Comparison of ENCODE assay signal across 1 cellular context in genomic region chr7:52017802-52018679, GRCh38.
TF ChIP-seq lines count a peak whose summit lies in the region.

No MANE protein-coding gene starts in this region.

TF ChIP-seq in SK-N-SH, 30 proteins besides CTCF, POLR2A, EP300 and RAD21 (continued from another document):
- TF ChIP-seq IRF3 (IDR thresholded peaks at IDR 0.05; ENCODE audit: low read depth, low read length) (no peak), EZH2phosphoT487 (IDR thresholded peaks at IDR 0.05; ENCODE audit: borderline replicate concordance, low read depth) (no peak), MEF2A (IDR thresholded peaks at IDR 0.05; ENCODE audit: borderline replicate concordance, low read depth) (no peak), GABPA (IDR thresholded peaks at IDR 0.05; ENCODE audit: low read depth) (no peak), NRF1 (IDR thresholded peaks at IDR 0.05; ENCODE audit: low read depth, low read length) (no peak), POLR2AphosphoS5 (IDR thresholded peaks at IDR 0.05; ENCODE audit: low read depth, low read length) (no peak), FOSL2 (IDR thresholded peaks at IDR 0.05; ENCODE audit: borderline replicate concordance, low read depth) (no peak), CHD2 (IDR thresholded peaks at IDR 0.05; ENCODE audit: low read length, partially characterized antibody) (no peak), RFX5 (IDR thresholded peaks at IDR 0.05; ENCODE audit: low read length) (no peak), FOXJ3 (CRISPR knock-in tag; IDR thresholded peaks at IDR 0.05) (no peak), MAX (IDR thresholded peaks at IDR 0.05; ENCODE audit: low read depth) (no peak)
